In the genomic region with DNA sequence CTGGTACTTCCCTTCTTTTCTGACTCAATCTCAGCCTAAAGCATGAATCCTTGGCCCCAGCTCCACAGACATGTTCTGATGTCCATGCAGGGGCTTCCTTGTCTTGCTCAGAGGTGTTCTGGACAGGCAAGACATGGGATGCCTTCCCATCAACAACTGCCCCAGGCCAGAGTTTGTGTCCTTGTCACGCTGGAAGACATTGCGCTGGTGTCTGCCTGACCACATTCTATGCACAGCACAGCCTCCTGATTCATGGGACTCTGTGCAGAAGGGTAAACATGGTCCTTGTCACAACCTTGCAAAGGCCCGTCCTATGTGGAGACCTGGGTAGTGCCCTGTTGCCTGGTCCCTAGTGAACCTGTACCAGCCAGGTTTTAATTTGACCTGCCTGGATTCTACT, we compare ENCODE assay signal across 21 cellular contexts.
"Had no signal": no experiment of that assay in that cellular context is flagged by ENCODE, and none has a peak within 500 bp of the region (broad histone marks: within the 10 kb centered on the region; RNA-seq: fewer than 3 reads in every experiment).

No MANE protein-coding gene starts in this region.

- H3K9me3 ChIP-seq: ascending aorta, mucosa of descending colon, sigmoid colon, tibial artery had no signal

- DNase-seq: activated CD4-positive, alpha-beta T cell treated with anti-CD3 and anti-CD28 coated beads, Interleukin-2, amount 50 U/mL, for 4 hours; activated CD4-positive, CD25-positive, alpha-beta regulatory T cell treated with anti-CD3 and anti-CD28 coated beads, Interleukin-2, amount 50 U/mL, for 72 hours; activated T-cell treated with anti-CD3 and anti-CD28 coated beads, Interleukin-2, amount 50 U/mL, for 1 hour; brain microvascular endothelial cell; effector memory CD4-positive, alpha-beta T cell; hippocampal formation; mesenchymal stem cell; mucosa of descending colon; naive B cell; sigmoid colon; stimulated activated CD4-positive, alpha-beta T cell treated with anti-CD3 and anti-CD28 coated beads, Interleukin-4, amount 100 ng/mL, for 1 hour; stimulated activated naive CD8-positive, alpha-beta T cell treated with anti-CD3 and anti-CD28 coated beads, Interleukin-15, Interleukin-2, amounts not matched to agents 100 U/mL and 50 U/mL, for 24 hours; tibial artery; WERI-Rb-1 had no signal

- H3K27ac Mint-ChIP-seq: activated naive CD4-positive, alpha-beta T cell treated with anti-CD3 and anti-CD28 coated beads, Interleukin-2, amount 50 U/mL, for 72 hours; T-helper 2 cell treated with Interferon-gamma antibody and Interleukin-4, amounts not matched to agents 5 μg/mL and 100 μg/mL, for 36 hours had no signal

- H3K27ac ChIP-seq: ascending aorta, brain microvascular endothelial cell, neural progenitor cell, sigmoid colon, tibial artery, WERI-Rb-1 had no signal

- H3K27me3 Mint-ChIP-seq: central memory CD8-positive, alpha-beta T cell had no signal

- H3K4me1 ChIP-seq: ascending aorta, sigmoid colon, tibial artery had no signal

- H3K36me3 Mint-ChIP-seq: naive B cell, neural progenitor cell had no signal

- H3K9me3 Mint-ChIP-seq: central memory CD8-positive, alpha-beta T cell; T-helper 2 cell treated with Interferon-gamma antibody and Interleukin-4, amounts not matched to agents 5 μg/mL and 100 μg/mL, for 36 hours had no signal

- H3K4me3 ChIP-seq: ascending aorta, mucosa of descending colon, neural progenitor cell, sigmoid colon, smooth muscle cell, tibial artery had no signal

- H3K27me3 ChIP-seq: ascending aorta, brain microvascular endothelial cell, neural progenitor cell, sigmoid colon had no signal

- H3K9ac ChIP-seq: neural progenitor cell had no signal

- ATAC-seq: activated naive CD4-positive, alpha-beta T cell treated with anti-CD3 and anti-CD28 coated beads, Interleukin-2, amount 50 U/mL, for 72 hours; mucosa of descending colon; SK-N-SH treated with all-trans-retinoic acid at 6 μM for 48 hours; stimulated activated naive CD8-positive, alpha-beta T cell treated with anti-CD3 and anti-CD28 coated beads, Interleukin-15, Interleukin-2, amounts not matched to agents 100 U/mL and 50 U/mL, for 24 hours had no signal

- H3K4me3 Mint-ChIP-seq: central memory CD8-positive, alpha-beta T cell; neural progenitor cell; T-helper 2 cell treated with Interferon-gamma antibody and Interleukin-4, amounts not matched to agents 5 μg/mL and 100 μg/mL, for 36 hours had no signal

- H3K36me3 ChIP-seq: ascending aorta, brain microvascular endothelial cell, neural progenitor cell, sigmoid colon, tibial artery, WERI-Rb-1 had no signal
